ENCODE assay signal across 9 cellular contexts in genomic region chr11:13152736-13153541, GRCh38.
DNase-seq lines count a peak whose midpoint lies in the region; ATAC-seq and TF ChIP-seq lines count a peak whose summit lies in the region.
"Had no signal": no experiment of that assay in that cellular context is flagged by ENCODE, and none has a peak within 500 bp of the region (broad histone marks: within the 10 kb centered on the region; RNA-seq: fewer than 3 reads in every experiment).

No MANE protein-coding gene starts in this region.

- peak; percentile 84 for TF ChIP-seq RAD21 in HCT116 (IDR thresholded peaks at IDR 0.05; ENCODE audit: low read depth)

- 0 out of 2 replicates have a peak, but pooled peaks have one; percentile 46 for ATAC-seq in HCT116
- no peak for ATAC-seq in GM21423 (IDR thresholded peaks at IDR 0.05; ENCODE audit: unreplicated experiment)
- ATAC-seq in HG02981 (IDR thresholded peaks at IDR 0.05; ENCODE audit: unreplicated experiment): no peak

- no peak for TF ChIP-seq EP300 in suprapubic skin (IDR thresholded peaks at IDR 0.05)

- H3K79me2 ChIP-seq in HCT116 (ENCODE audit: insufficient read depth, low read length): no peaks in the 10 kb centered on the region

- H3K4me3 ChIP-seq in AG04450 (ENCODE audit: low read depth, low read length) (no peak overlapping the region), HCT116 (replicated peaks in 1 of 2; ENCODE audit: low read depth in 1 of 2, low read length in 2 of 2) (no peak overlapping the region), adipocyte (ENCODE audit: low read length) (no peak overlapping the region), suprapubic skin (no peak overlapping the region)

- intact Hi-C loops in HCT116 (cut with micrococcal nuclease): loop anchor here (1.0 to 10.0 kb wide), 3 partner anchors 136 to 818 kb away; no protein-coding TSS in a partner anchor

- H3K9ac ChIP-seq in HCT116 (ENCODE audit: low read length) (no peak overlapping the region), adipocyte (ENCODE audit: low read length) (no peak overlapping the region)

- peak overlapping the region; percentile 46 for H2AFZ ChIP-seq in HCT116 (ENCODE audit: low read depth, low read length, poor library complexity, severe bottlenecking)

- no peak for TF ChIP-seq POLR2A in HCT116 (IDR thresholded peaks at IDR 0.05; ENCODE audit: borderline replicate concordance, extremely low read depth, insufficient read depth, insufficient read length)
- TF ChIP-seq POLR2A in suprapubic skin (IDR thresholded peaks at IDR 0.05): no peak

- H3K9me3 ChIP-seq in AG04450 (ENCODE audit: control insufficient read depth, insufficient read depth, low read length) (no peaks in the 10 kb centered on the region), HCT116 (ENCODE audit: control insufficient read depth in 1 of 2, insufficient read depth in 1 of 2, low read depth in 1 of 2, low read length in 2 of 2) (no peaks in the 10 kb centered on the region), adipocyte (ENCODE audit: control insufficient read depth, low read length) (peaks cover 3% of the 10 kb centered on the region), suprapubic skin (no peaks in the 10 kb centered on the region)

- BruUV-seq in HCT116 (replicated peaks; lab: Mats Ljungman, UMichigan): no TSS peak

- H4K20me1 ChIP-seq in HCT116 (ENCODE audit: insufficient read depth): no peaks in the 10 kb centered on the region

- no peak overlapping the region for H3K4me2 ChIP-seq in HCT116 (ENCODE audit: low read length)

- no peaks in the 10 kb centered on the region for H3K9me2 ChIP-seq in HCT116 (ENCODE audit: insufficient read depth)

- H3K4me1 ChIP-seq in HCT116 (ENCODE audit: control insufficient read depth in 1 of 2, insufficient read depth in 2 of 2, low read length in 2 of 2) (peaks cover 0 to 11% of the 10 kb centered on the region in 2 experiments; a peak in 1 of 4 replicates), adipocyte (ENCODE audit: control insufficient read depth, insufficient read depth, low read length) (no peaks in the 10 kb centered on the region), suprapubic skin (no peaks in the 10 kb centered on the region)

- TF ChIP-seq CTCF in AG04450 (IDR thresholded peaks at IDR 0.05; ENCODE audit: low read depth, low read length) (peak; percentile 64), HCT116 (IDR thresholded peaks at IDR 0.05 in 2 of 3, conservative IDR thresholded peaks at IDR 0.05 in 1 of 3; ENCODE audit: borderline replicate concordance in 1 of 3, insufficient read depth in 1 of 3, low read depth in 2 of 3, low read length in 2 of 3) (peak; percentile 51 to 84 (median 55); a peak in 5 of 6 replicates), suprapubic skin (IDR thresholded peaks at IDR 0.05) (no peak)

- WGBS in suprapubic skin: 20% methylated on average over 2 of the region's 2 CpGs

- POLR2A ChIA-PET in AG04450 (lab: Yijun Ruan, JAX): no interaction called here
- POLR2A ChIA-PET in HCT116 (lab: Charles Lee): no interaction called here

- DNase-seq in AG04450 (ENCODE audit: low read depth, low spot score) (no peak), HCT116 (ENCODE audit: low read depth, low spot score) (no peak), adipocyte (ENCODE audit: low read depth) (peak; percentile 60), kidney tubule cell (ENCODE audit: low spot score) (peak; percentile 35), suprapubic skin (ENCODE audit: low spot score in 2 of 2) (no peak), SIG-M5 treated with dmso at 0.1 percent for 504 hours (lab: John Stamatoyannopoulos, UW; ENCODE audit: unreplicated experiment) (no peak)
- DNase-seq: GDM1 had no signal

- H3K27me3 ChIP-seq in AG04450 (ENCODE audit: control insufficient read depth, insufficient read depth, low read length): peaks cover 4% of the 10 kb centered on the region
- H3K27me3 ChIP-seq in HCT116 (ENCODE audit: insufficient read depth, low read length): no peaks in the 10 kb centered on the region
- peaks cover 11% of the 10 kb centered on the region for H3K27me3 ChIP-seq in adipocyte (replicated peaks; ENCODE audit: control insufficient read depth, insufficient read depth, low read length)
- peaks cover 3% of the 10 kb centered on the region for H3K27me3 ChIP-seq in suprapubic skin

- H3K36me3 ChIP-seq in HCT116 (ENCODE audit: control insufficient read depth in 1 of 2, insufficient read depth in 2 of 2, low read length in 2 of 2): no peaks in the 10 kb centered on the region
- H3K36me3 ChIP-seq in adipocyte (ENCODE audit: control insufficient read depth, insufficient read depth, low read length, severe bottlenecking): no peaks in the 10 kb centered on the region
- H3K36me3 ChIP-seq in suprapubic skin: no peaks in the 10 kb centered on the region

- RAD21 ChIA-PET in HCT116 (lab: Charles Lee; ENCODE audit: low non-redundant PET in 1 of 2, low total read pairs in 2 of 2, uncharacterized antibody in 2 of 2, unreplicated experiment in 2 of 2): interaction anchor here in 1 of 2 experiments (1.8 to 2.0 kb wide), 2 partner anchors 189 kb away, joined by 5 read pairs; no protein-coding TSS in a partner anchor

- CTCF ChIA-PET in AG04450 (lab: Charles Lee) (interaction anchor here (0.5 to 11.3 kb wide), 16 partner anchors 9 to 658 kb away, joined by 3 to 179 read pairs (median 4); no protein-coding TSS in a partner anchor), HCT116 (lab: Charles Lee) (interaction anchor here (1.0 to 4.6 kb wide), 2 partner anchors 189 to 236 kb away, joined by 3 to 31 read pairs; no protein-coding TSS in a partner anchor)

- no peak overlapping the region for H3K27ac ChIP-seq in AG04450 (ENCODE audit: low read depth, low read length)
- H3K27ac ChIP-seq in HCT116 (ENCODE audit: low read depth, low read length): no peak overlapping the region
- H3K27ac ChIP-seq in suprapubic skin: no peak overlapping the region

TF ChIP-seq in HCT116, 20 proteins besides CTCF, POLR2A, EP300 and RAD21:
- TF ChIP-seq MAX (IDR thresholded peaks at IDR 0.05) (no peak), EZH2 (IDR thresholded peaks at IDR 0.05) (no peak), SRF (IDR thresholded peaks at IDR 0.05; ENCODE audit: low read depth) (no peak), POLR2AphosphoS5 (IDR thresholded peaks at IDR 0.05; ENCODE audit: low read depth, low read length) (no peak), JUND (IDR thresholded peaks at IDR 0.05) (no peak), ZFX (IDR thresholded peaks at IDR 0.05) (no peak)

Comparison
In these comparisons a context has a peak if more than half of its experiments do, and no peak if none do; other contexts are left out.
1. DNase-seq: peak in adipocyte (single experiment) and kidney tubule cell (single experiment); none in AG04450 (single experiment), HCT116 (single experiment), suprapubic skin (0 of 2) and SIG-M5 treated with dmso at 0.1 percent for 504 hours (single experiment).
2. CTCF ChIP-seq: peak in AG04450 (single experiment) and HCT116 (3 of 3); none in suprapubic skin (0 of 2).